Comparison of ENCODE assay signal across 9 cellular contexts in genomic region chr1:46134660-46135331, GRCh38. TPM values are rescaled to one million over a fixed set of nuclear protein-coding genes. Genes with fewer than 3 reads are reported as not detected.
DNase-seq lines count a peak whose midpoint lies in the region; ATAC-seq, FAIRE-seq and TF ChIP-seq lines count a peak whose summit lies in the region.
"Had no signal": no experiment of that assay in that cellular context is flagged by ENCODE, and none has a peak within 500 bp of the region (broad histone marks: within the 10 kb centered on the region; RNA-seq: fewer than 3 reads in every experiment).

No MANE protein-coding gene starts in this region.

- TF ChIP-seq CTCF in brain microvascular endothelial cell (IDR thresholded peaks at IDR 0.05; ENCODE audit: low read depth, low read length, missing control alignments), result no peak
- TF ChIP-seq CTCF in retinal pigment epithelial cell (conservative IDR thresholded peaks at IDR 0.05; ENCODE audit: low read depth, low read length), result no peak
- no peak for TF ChIP-seq CTCF in mucosa of descending colon (IDR thresholded peaks at IDR 0.05)

- no peak overlapping the region for H3K27ac ChIP-seq in brain microvascular endothelial cell

- H3K4me1 ChIP-seq in mucosa of descending colon (ENCODE audit: low read depth), result peaks cover 5% of the 10 kb centered on the region

- no peak for TF ChIP-seq POLR2A in GM12891 (IDR thresholded peaks at IDR 0.05; ENCODE audit: low read depth, low read length)

- no peaks in the 10 kb centered on the region for H3K9me3 ChIP-seq in mucosa of descending colon

- intact Hi-C loops in mucosa of descending colon (cut with DNase I, micrococcal nuclease), result no loop called here

- no peaks in the 10 kb centered on the region for H3K36me3 ChIP-seq in brain microvascular endothelial cell (replicated peaks)
- no peaks in the 10 kb centered on the region for H3K36me3 ChIP-seq in mucosa of descending colon (ENCODE audit: low read depth)

- H3K4me3 ChIP-seq in brain microvascular endothelial cell (ENCODE audit: low read depth, low read length) (no peak overlapping the region), retinal pigment epithelial cell (ENCODE audit: low read length) (no peak overlapping the region), mucosa of descending colon (no peak overlapping the region)

- FAIRE-seq in GM12891 (lab: Jason Lieb, UNC), result peak; percentile 65

- DNase-seq in GM12891 (ENCODE audit: insufficient read length, low spot score) (no peak), NCI-H1436 treated with DMSO at 0.1 percent for 48 hours (lab: John Stamatoyannopoulos, UW) (peak; percentile 18), brain microvascular endothelial cell (peak; percentile 34), retinal pigment epithelial cell (ENCODE audit: low read depth) (peak; percentile 67), iPS-NIHi7 (ENCODE audit: extremely low spot score) (no peak), mucosa of descending colon (no peak)

- H3K27me3 ChIP-seq in brain microvascular endothelial cell (replicated peaks), result no peaks in the 10 kb centered on the region

- in situ Hi-C loops in brain microvascular endothelial cell (cut with HindIII; ENCODE audit: low pct_ligation_motif_present, low sequenced_read_pairs), result no loop called here

- ATAC-seq in GM19452 (IDR thresholded peaks at IDR 0.05; ENCODE audit: unreplicated experiment) (no peak), mucosa of descending colon (no peak), HG02798 (IDR thresholded peaks at IDR 0.05; ENCODE audit: poor library complexity, unreplicated experiment) (no peak)

TF ChIP-seq in GM12891, 5 proteins besides CTCF, POLR2A, EP300 and RAD21:
- TF ChIP-seq SPI1 (IDR thresholded peaks at IDR 0.05; ENCODE audit: low read depth, low read length), result peak; percentile 68; the same call in 1 of the 2 replicates
- no peak for TF ChIP-seq PAX5 (IDR thresholded peaks at IDR 0.05; ENCODE audit: insufficient read depth, low read length, severe bottlenecking)
- TF ChIP-seq POLR2AphosphoS5 (IDR thresholded peaks at IDR 0.05; ENCODE audit: low read depth, low read length), result no peak
- no peak for TF ChIP-seq POU2F2 (IDR thresholded peaks at IDR 0.05; ENCODE audit: low read depth, low read length)
- no peak for TF ChIP-seq TAF1 (IDR thresholded peaks at IDR 0.05; ENCODE audit: low read depth, low read length)
TF ChIP-seq in GM12891: peak in this region for 1.

RNA-seq across cellular contexts. Expression of gene PIK3R3, which starts 2.4 kb away (rescaled TPM):
- polyA plus RNA-seq in GM12891 (2012; ENCODE audit: low read depth, missing spikeins), result 5.9 TPM
- total RNA-seq in mucosa of descending colon, result 10 to 100 TPM in 2 of 3 donors, 1 to 10 TPM in 1; 5.9 to 15.6 (median 10.6) TPM

RNA-seq across cellular contexts. Expression of gene TSPAN1, which starts 40.1 kb away (rescaled TPM):
- 0.06 TPM for polyA plus RNA-seq in GM12891 (2012; ENCODE audit: low read depth, missing spikeins)
- 1,000 to 10,000 TPM in 2 of 3 donors, 100 to 1,000 TPM in 1; 723 to 1,819 (median 1,586) TPM for total RNA-seq in mucosa of descending colon

RNA-seq across cellular contexts. Expression of gene P3R3URF, which starts 41.5 kb away (rescaled TPM):
- polyA plus RNA-seq in GM12891 (2012; ENCODE audit: low read depth, missing spikeins), result not detected
- not detected for total RNA-seq in mucosa of descending colon
- total RNA-seq: urinary bladder had no signal
- polyA plus RNA-seq: urinary bladder had no signal

Comparison
In these comparisons a context has a peak if more than half of its experiments do, and no peak if none do; other contexts are left out.
1. DNase-seq: peak in NCI-H1436 treated with DMSO at 0.1 percent for 48 hours (single experiment), brain microvascular endothelial cell (single experiment) and retinal pigment epithelial cell (single experiment); none in GM12891 (single experiment), iPS-NIHi7 (single experiment) and mucosa of descending colon (0 of 3).